Comparison of ENCODE assay signal across 12 cellular contexts in the genomic region with DNA sequence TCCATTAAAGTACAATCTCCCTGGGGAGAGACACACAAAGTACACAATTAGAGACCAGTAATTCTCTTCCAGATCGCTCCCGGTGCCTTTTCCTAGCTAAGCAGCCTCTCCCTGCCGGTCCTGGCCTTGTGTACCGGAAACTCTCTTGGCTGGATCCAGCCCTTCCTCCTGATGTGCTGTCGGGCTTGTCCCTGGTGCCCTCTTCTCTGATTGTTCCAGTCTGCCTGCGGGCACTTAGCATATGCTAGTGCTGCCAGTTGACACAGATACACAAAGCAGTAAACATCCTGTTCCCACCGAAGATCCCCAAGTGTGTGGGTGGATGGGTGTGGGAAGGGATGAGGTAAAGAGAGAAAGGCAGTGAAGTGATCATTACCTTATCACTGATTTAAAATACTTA. TPM values are rescaled to one million over a fixed set of nuclear protein-coding genes. Genes with fewer than 3 reads are reported as not detected.
DNase-seq lines count a peak whose midpoint lies in the region; ATAC-seq and TF ChIP-seq lines count a peak whose summit lies in the region.
"Had no signal": no experiment of that assay in that cellular context is flagged by ENCODE, and none has a peak within 500 bp of the region (broad histone marks: within the 10 kb centered on the region; RNA-seq: fewer than 3 reads in every experiment).

No MANE protein-coding gene starts in this region.

- peaks cover 11% of the 10 kb centered on the region for H4K20me1 ChIP-seq in osteoblast (ENCODE audit: insufficient read depth, low read length)

- H3K27ac ChIP-seq in osteoblast (ENCODE audit: low read depth, low read length): no peak overlapping the region

- TF ChIP-seq CTCF in fibroblast of mammary gland (conservative IDR thresholded peaks at IDR 0.05; ENCODE audit: control insufficient read depth, insufficient read depth, low read depth, low read length) (no peak), osteoblast (IDR thresholded peaks at IDR 0.05; ENCODE audit: extremely low read depth, low read depth, low read length) (no peak)

- no peaks in the 10 kb centered on the region for H3K9me3 ChIP-seq in osteoblast (ENCODE audit: low read depth, low read length)

- no peaks in the 10 kb centered on the region for H3K9me3 Mint-ChIP-seq in activated CD4-positive, alpha-beta T cell treated with anti-CD3 and anti-CD28 coated beads, Interleukin-2, amount 10 ng/mL, durations not matched to agents 24 days and 14 days

- peak overlapping the region; percentile 30 for H3K27ac Mint-ChIP-seq in activated CD4-positive, alpha-beta T cell treated with anti-CD3 and anti-CD28 coated beads, Interleukin-2, amount 10 ng/mL, durations not matched to agents 24 days and 14 days

- H3K4me3 Mint-ChIP-seq in activated CD4-positive, alpha-beta T cell treated with anti-CD3 and anti-CD28 coated beads, Interleukin-2, amount 10 ng/mL, durations not matched to agents 24 days and 14 days: peak overlapping the region; percentile 12

- H3K36me3 Mint-ChIP-seq in activated CD4-positive, alpha-beta T cell treated with anti-CD3 and anti-CD28 coated beads, Interleukin-2, amount 10 ng/mL, durations not matched to agents 24 days and 14 days (ENCODE audit: low read depth): peaks cover 51% of the 10 kb centered on the region

- H3K4me3 ChIP-seq in fibroblast of mammary gland (ENCODE audit: control insufficient read depth, low read depth, low read length) (no peak overlapping the region), osteoblast (ENCODE audit: insufficient read depth, low read length) (no peak overlapping the region)

- peak overlapping the region; percentile 83 for H3K4me2 ChIP-seq in osteoblast (ENCODE audit: insufficient read depth, low read length)

- H3K4me1 Mint-ChIP-seq in activated CD4-positive, alpha-beta T cell treated with anti-CD3 and anti-CD28 coated beads, Interleukin-2, amount 10 ng/mL, durations not matched to agents 24 days and 14 days: peaks cover 48% of the 10 kb centered on the region

- no peak overlapping the region for H2AFZ ChIP-seq in osteoblast (ENCODE audit: low read length)

- H3K4me1 ChIP-seq in osteoblast (ENCODE audit: insufficient read depth, low read length): peaks cover 35% of the 10 kb centered on the region

- H3K79me2 ChIP-seq in osteoblast (ENCODE audit: insufficient read depth, low read length): peaks cover 68% of the 10 kb centered on the region

- no peak for ATAC-seq in HG02870 (IDR thresholded peaks at IDR 0.05; ENCODE audit: unreplicated experiment)

- intact Hi-C loops in activated CD4-positive, alpha-beta T cell treated with anti-CD3 and anti-CD28 coated beads, Interleukin-2, amount 10 ng/mL, durations not matched to agents 24 days and 14 days (cut with micrococcal nuclease): no loop called here

- DNase-seq in activated CD4-positive, alpha-beta T cell treated with anti-CD3 and anti-CD28 coated beads, Interleukin-2, amount 10 ng/mL, durations not matched to agents 24 days and 14 days: no peak
- DNase-seq in activated CD4-positive, alpha-beta T cell treated with anti-CD3 and anti-CD28 coated beads, Interleukin-2, amount 50 U/mL, for 4 hours: no peak
- DNase-seq in NCI-H69 (lab: John Stamatoyannopoulos, UW) (peak; percentile 27), fibroblast of mammary gland (ENCODE audit: low read depth) (peak; percentile 51), osteoblast (ENCODE audit: insufficient read length, low spot score, missing footprints) (no peak), DMS53 (lab: John Stamatoyannopoulos, UW) (no peak), NCI-H510A (lab: John Stamatoyannopoulos, UW) (no peak)
- DNase-seq: dermis blood vessel endothelial cell; NCI-H1930; stimulated activated CD8-positive, alpha-beta memory T cell treated with anti-CD3 and anti-CD28 coated beads, Interleukin-4, amount 100 ng/mL, for 48 hours had no signal

- H3K36me3 ChIP-seq in osteoblast (ENCODE audit: insufficient read depth, low read length): peaks cover 11% of the 10 kb centered on the region

- H3K27me3 Mint-ChIP-seq in activated CD4-positive, alpha-beta T cell treated with anti-CD3 and anti-CD28 coated beads, Interleukin-2, amount 10 ng/mL, durations not matched to agents 24 days and 14 days: no peaks in the 10 kb centered on the region

- no peaks in the 10 kb centered on the region for H3K27me3 ChIP-seq in osteoblast (ENCODE audit: insufficient read depth, low read length)

RNA-seq across cellular contexts. Expression of a gene that starts 9.7 kb away (rescaled TPM):
- total RNA-seq in activated CD4-positive, alpha-beta T cell treated with anti-CD3 and anti-CD28 coated beads, Interleukin-2, amount 10 ng/mL, durations not matched to agents 24 days and 14 days: 19.6 and 20.8 TPM in 2 replicates
- total RNA-seq in osteoblast: 9.4 and 13.4 TPM in 2 replicates
- total RNA-seq: A673 had no signal

Comparison
In these comparisons a context has a peak if more than half of its experiments do, and no peak if none do; other contexts are left out.
1. DNase-seq: peak in NCI-H69 (single experiment) and fibroblast of mammary gland (single experiment); none in activated CD4-positive, alpha-beta T cell treated with anti-CD3 and anti-CD28 coated beads, Interleukin-2, amount 10 ng/mL, durations not matched to agents 24 days and 14 days (single experiment), activated CD4-positive, alpha-beta T cell treated with anti-CD3 and anti-CD28 coated beads, Interleukin-2, amount 50 U/mL, for 4 hours (0 of 2), osteoblast (single experiment), DMS53 (single experiment) and NCI-H510A (single experiment).